Comparison of ENCODE assay signal across 12 cellular contexts in genomic region chr3:103127737-103128136, GRCh38.
DNase-seq lines count a peak whose midpoint lies in the region; ATAC-seq and TF ChIP-seq lines count a peak whose summit lies in the region.
"Had no signal": no experiment of that assay in that cellular context is flagged by ENCODE, and none has a peak within 500 bp of the region (broad histone marks: within the 10 kb centered on the region; RNA-seq: fewer than 3 reads in every experiment).

No MANE protein-coding gene starts in this region.

- no peak overlapping the region for H3K4me3 Mint-ChIP-seq in activated CD8-positive, alpha-beta T cell treated with anti-CD3 and anti-CD28 coated beads for 36 hours

- peaks cover 2% of the 10 kb centered on the region for H3K9me3 Mint-ChIP-seq in activated CD8-positive, alpha-beta T cell treated with anti-CD3 and anti-CD28 coated beads for 36 hours

- peak; percentile 46 for DNase-seq in choroid plexus epithelial cell (ENCODE audit: low read depth)
- no peak for DNase-seq in activated CD8-positive, alpha-beta T cell treated with anti-CD3 and anti-CD28 coated beads for 36 hours
- no peak for DNase-seq in activated naive CD4-positive, alpha-beta T cell treated with anti-CD3 and anti-CD28 coated beads, Interleukin-2, amount 50 U/mL, for 16 hours
- no peak for DNase-seq in DMS 273 treated with DMSO at 0.1 percent for 48 hours (lab: John Stamatoyannopoulos, UW)
- DNase-seq in RWPE1 (ENCODE audit: low spot score): no peak
- DNase-seq: activated naive CD4-positive, alpha-beta T cell; NCI-H526 treated with DMSO at 0.1 percent for 48 hours; T1000 had no signal

- H3K27me3 Mint-ChIP-seq in activated CD8-positive, alpha-beta T cell treated with anti-CD3 and anti-CD28 coated beads for 36 hours: no peaks in the 10 kb centered on the region

- no peaks in the 10 kb centered on the region for H3K36me3 Mint-ChIP-seq in activated CD8-positive, alpha-beta T cell treated with anti-CD3 and anti-CD28 coated beads for 36 hours (ENCODE audit: low read depth)

- TF ChIP-seq CTCF in choroid plexus epithelial cell (conservative IDR thresholded peaks at IDR 0.05; ENCODE audit: low read depth, low read length): no peak
- TF ChIP-seq CTCF in activated CD8-positive, alpha-beta T cell treated with anti-CD3 and anti-CD28 coated beads for 36 hours (IDR thresholded peaks at IDR 0.05): no peak
- TF ChIP-seq CTCF in RWPE1 (conservative IDR thresholded peaks at IDR 0.05; ENCODE audit: low read depth): no peak

- intact Hi-C loops in activated CD8-positive, alpha-beta T cell treated with anti-CD3 and anti-CD28 coated beads for 36 hours (cut with micrococcal nuclease): no loop called here

- no peaks in the 10 kb centered on the region for H3K4me1 Mint-ChIP-seq in activated CD8-positive, alpha-beta T cell treated with anti-CD3 and anti-CD28 coated beads for 36 hours (ENCODE audit: low read depth)

- CTCF ChIA-PET in activated CD8-positive, alpha-beta T cell treated with anti-CD3 and anti-CD28 coated beads for 36 hours (lab: Charles Lee): no interaction called here
- CTCF ChIA-PET in RWPE1 (lab: Yijun Ruan, JAX): no interaction called here

- POLR2A ChIA-PET in activated CD8-positive, alpha-beta T cell treated with anti-CD3 and anti-CD28 coated beads for 36 hours (lab: Charles Lee): no interaction called here
- POLR2A ChIA-PET in RWPE1 (lab: Yijun Ruan, JAX; ENCODE audit: low non-redundant PET): no interaction called here

- H3K27ac ChIP-seq in RWPE1: no peak overlapping the region
- H3K27ac ChIP-seq: suprapubic skin had no signal

- H3K27ac Mint-ChIP-seq in activated CD8-positive, alpha-beta T cell treated with anti-CD3 and anti-CD28 coated beads for 36 hours: no peak overlapping the region

- no peak overlapping the region for H3K4me3 ChIP-seq in choroid plexus epithelial cell (ENCODE audit: low read depth, low read length)
- H3K4me3 ChIP-seq: suprapubic skin had no signal

- peak; percentile 94 for ATAC-seq in GM18858 (IDR thresholded peaks at IDR 0.05; ENCODE audit: unreplicated experiment)
- peak; percentile 92 for ATAC-seq in GM21529 (IDR thresholded peaks at IDR 0.05; ENCODE audit: unreplicated experiment)
- peak; percentile 82 for ATAC-seq in HG03196 (IDR thresholded peaks at IDR 0.05; ENCODE audit: unreplicated experiment)
- no peak for ATAC-seq in activated CD8-positive, alpha-beta T cell treated with anti-CD3 and anti-CD28 coated beads for 36 hours
